Comparison of ENCODE assay signal across 9 cellular contexts in the genomic region with DNA sequence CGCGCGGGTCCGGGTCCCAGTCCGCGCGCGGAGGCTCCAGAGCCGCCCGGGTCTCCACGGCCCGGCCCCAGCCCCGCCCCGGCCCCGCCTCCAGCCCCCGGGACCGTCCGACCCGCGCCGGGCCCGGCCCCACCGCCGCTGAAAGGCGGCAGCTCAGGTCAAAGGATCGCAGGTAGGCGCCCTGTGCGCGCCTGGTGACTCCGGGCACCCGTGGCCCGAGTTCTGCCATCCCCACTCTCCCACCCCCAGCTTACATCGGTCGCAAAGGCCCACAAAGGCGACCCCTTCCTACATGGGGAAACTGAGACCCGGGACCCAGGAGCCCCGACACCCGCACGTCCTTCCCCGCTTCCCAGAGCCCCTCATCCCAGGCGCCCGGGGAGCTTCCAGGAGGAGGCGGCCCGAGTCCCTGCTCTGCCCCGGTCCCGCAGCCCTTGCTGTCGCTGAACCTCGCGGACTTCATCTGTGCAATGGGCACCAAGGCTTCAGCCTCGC. TPM values are rescaled to one million over a fixed set of nuclear protein-coding genes. Genes with fewer than 3 reads are reported as not detected.
DNase-seq lines count a peak whose midpoint lies in the region; ATAC-seq, FAIRE-seq and TF ChIP-seq lines count a peak whose summit lies in the region.
"Had no signal": no experiment of that assay in that cellular context is flagged by ENCODE, and none has a peak within 500 bp of the region (broad histone marks: within the 10 kb centered on the region; RNA-seq: fewer than 3 reads in every experiment).

Gene TMEM200B, minus strand, starts transcription at position 33 of the 495 bp plus-strand sequence. CDS start 2,075 bp downstream, outside the sequence.

- CTCF ChIA-PET in A673 (lab: Charles Lee): interaction anchor here (0.6 to 1.6 kb wide), 3 partner anchors 16 to 242 kb away, joined by 3 to 7 read pairs (median 4); no protein-coding TSS in a partner anchor

- FAIRE-seq in frontal cortex (lab: Jason Lieb, UNC): no peak
- FAIRE-seq: endometrium had no signal

- H3K9me3 ChIP-seq in A673 (ENCODE audit: low read depth, low read length, poor library complexity, severe bottlenecking) (no peaks in the 10 kb centered on the region), HUES48 (ENCODE audit: control insufficient read depth, insufficient read depth, low read length) (no peaks in the 10 kb centered on the region), breast epithelium (no peaks in the 10 kb centered on the region), lower lobe of right lung (no peaks in the 10 kb centered on the region), upper lobe of right lung (no peaks in the 10 kb centered on the region)

- intact Hi-C loops in A673 (cut with micrococcal nuclease; ENCODE audit: unreplicated experiment): loop anchor here (5.0 kb wide), 2 partner anchors 227 to 242 kb away; no protein-coding TSS in a partner anchor
- intact Hi-C loops in breast epithelium (cut with DNase I; ENCODE audit: low total_unique reads): no loop called here
- intact Hi-C loops in lower lobe of right lung (cut with DNase I): no loop called here
- intact Hi-C loops in upper lobe of right lung (cut with DNase I): no loop called here

- H3K36me3 ChIP-seq in A673 (ENCODE audit: insufficient read depth, low read length, poor library complexity, severe bottlenecking): peaks cover 3% of the 10 kb centered on the region
- H3K36me3 ChIP-seq in HUES48 (ENCODE audit: control insufficient read depth, insufficient read depth, low read length): peaks cover 8% of the 10 kb centered on the region; the same call in 1 of the 2 replicates
- H3K36me3 ChIP-seq in breast epithelium: no peaks in the 10 kb centered on the region
- H3K36me3 ChIP-seq in lower lobe of right lung: peaks cover 3% of the 10 kb centered on the region
- H3K36me3 ChIP-seq in upper lobe of right lung: no peaks in the 10 kb centered on the region

- POLR2A ChIA-PET in A673 (lab: Charles Lee; ENCODE audit: low non-redundant PET): interaction anchor here (0.5 kb wide), 1 partner anchor 50 kb away, joined by 4 read pairs; no protein-coding TSS in a partner anchor

- no peak for TF ChIP-seq POLR2A in breast epithelium (IDR thresholded peaks at IDR 0.05)

- H3K4me1 ChIP-seq in A673 (ENCODE audit: insufficient read depth, low read length, poor library complexity, severe bottlenecking) (peaks cover 9% of the 10 kb centered on the region), HUES48 (ENCODE audit: control insufficient read depth, insufficient read depth, low read length) (peaks cover 17% of the 10 kb centered on the region; the same call in 1 of the 2 replicates), breast epithelium (peaks cover 0 to 6% of the 10 kb centered on the region in 2 donors), lower lobe of right lung (peaks cover 27% of the 10 kb centered on the region), upper lobe of right lung (peaks cover 18% of the 10 kb centered on the region)

- peak within 1 kb of the TSS; percentile 72 for H3K9ac ChIP-seq in HUES48 (ENCODE audit: low read depth, low read length)

- TF ChIP-seq CTCF in A673 (conservative IDR thresholded peaks at IDR 0.05; ENCODE audit: low read depth, low read length): no peak
- no peak for TF ChIP-seq CTCF in breast epithelium (IDR thresholded peaks at IDR 0.05)
- TF ChIP-seq CTCF in lower lobe of right lung (IDR thresholded peaks at IDR 0.05): no peak
- TF ChIP-seq CTCF in upper lobe of right lung (IDR thresholded peaks at IDR 0.05): no peak

- DNase-seq in A673 (ENCODE audit: low spot score): no peak
- DNase-seq in breast epithelium (ENCODE audit: low spot score in 2 of 2): no peak
- DNase-seq in lower lobe of right lung: no peak
- no peak for DNase-seq in upper lobe of right lung
- no peak for DNase-seq in frontal cortex (ENCODE audit: low spot score in 2 of 2)
- DNase-seq in NCI-H2227 (lab: John Stamatoyannopoulos, UW; ENCODE audit: unreplicated experiment): no peak

- peak within 1 kb of the TSS; percentile 72 for H3K27ac ChIP-seq in A673 (ENCODE audit: low read depth, low read length, poor library complexity, severe bottlenecking)
- H3K27ac ChIP-seq in HUES48 (ENCODE audit: low read depth, low read length): peak within 1 kb of the TSS; percentile 83
- H3K27ac ChIP-seq in breast epithelium: peak within 1 kb of the TSS; percentile 93 to 94
- peak within 1 kb of the TSS; percentile 91 for H3K27ac ChIP-seq in lower lobe of right lung
- peak within 1 kb of the TSS; percentile 86 for H3K27ac ChIP-seq in upper lobe of right lung

- ATAC-seq in lower lobe of right lung (peak; percentile 35 to 36), upper lobe of right lung (peak; percentile 3), HG02884 (IDR thresholded peaks at IDR 0.05; ENCODE audit: unreplicated experiment) (no peak)

- H3K27me3 ChIP-seq in A673 (replicated peaks; ENCODE audit: insufficient read depth, low read depth, low read length, poor library complexity): no peaks in the 10 kb centered on the region
- peaks cover 24% of the 10 kb centered on the region for H3K27me3 ChIP-seq in HUES48 (ENCODE audit: control insufficient read depth, insufficient read depth, low read length)
- H3K27me3 ChIP-seq in breast epithelium: peaks cover 0 to 13% of the 10 kb centered on the region in 2 donors
- peaks cover 48% of the 10 kb centered on the region for H3K27me3 ChIP-seq in lower lobe of right lung (ENCODE audit: low read depth)
- peaks cover 16% of the 10 kb centered on the region for H3K27me3 ChIP-seq in upper lobe of right lung

- no TSS peak for BruUV-seq in A673 (replicated peaks; lab: Mats Ljungman, UMichigan)

- H3K4me3 ChIP-seq in A673 (ENCODE audit: low read depth, low read length, poor library complexity, severe bottlenecking) (peak within 1 kb of the TSS; percentile 58), HUES48 (ENCODE audit: low read depth, low read length) (peak within 1 kb of the TSS; percentile 65), breast epithelium (peak within 1 kb of the TSS; percentile 61 to 79 (median 68)), lower lobe of right lung (peak within 1 kb of the TSS; percentile 70), upper lobe of right lung (peak within 1 kb of the TSS; percentile 63)

RNA-seq across cellular contexts. Expression of gene TMEM200B, which starts in this region (rescaled TPM):
- total RNA-seq in A673 (2021) (1.1 and 1.3 TPM in 2 replicates), breast epithelium (10 to 100 TPM in 2 of 3 donors, 1 to 10 TPM in 1; 4.5 to 21.0 (median 12.1) TPM), lower lobe of right lung (4.3 TPM), upper lobe of right lung (8.7 TPM), frontal cortex (0.82 TPM)
